Comparison of ENCODE assay signal across 17 cellular contexts in genomic region chrX:43436497-43436896, GRCh38.
A peak's percentile ranks its signal among the peaks of the same experiment; 100 is the strongest.
DNase-seq lines count a peak whose midpoint lies in the region; ATAC-seq and TF ChIP-seq lines count a peak whose summit lies in the region.
"Had no signal": no experiment of that assay in that cellular context is flagged by ENCODE, and none has a peak within 500 bp of the region (broad histone marks: within the 10 kb centered on the region; RNA-seq: fewer than 3 reads in every experiment).

No MANE protein-coding gene starts in this region.

- H3K9ac ChIP-seq in BLaER1 (no peak overlapping the region), DND-41 (ENCODE audit: low read depth, low read length) (no peak overlapping the region)

- DNase-seq in DND-41 (peak; percentile 53), SW480 (ENCODE audit: low spot score) (peak; percentile 26), epithelial cell of esophagus (ENCODE audit: low read depth) (peak; percentile 1), coronary artery (ENCODE audit: low spot score) (no peak), GM10248 (ENCODE audit: extremely low spot score) (no peak)
- DNase-seq in activated effector memory CD4-positive, alpha-beta T cell treated with Interleukin-2 at 50 U/mL for 16 hours: no peak
- DNase-seq: AML-193; C1 segment of cervical spinal cord; Caco-2; Calu3; CD8-positive, alpha-beta T cell; DMS79 treated with DMSO at 0.1 percent for 48 hours; EL; GDM1 had no signal

- H4K20me1 ChIP-seq in BLaER1 (peaks cover 7% of the 10 kb centered on the region; the same call in 1 of the 2 replicates), DND-41 (ENCODE audit: insufficient read depth, low read length) (no peaks in the 10 kb centered on the region)

- no peaks in the 10 kb centered on the region; the same call in 1 of the 2 replicates for H3K9me3 ChIP-seq in BLaER1
- no peaks in the 10 kb centered on the region for H3K9me3 ChIP-seq in DND-41 (ENCODE audit: insufficient read depth, low read length, severe bottlenecking)
- H3K9me3 ChIP-seq: A549, Caco-2 had no signal

- peak; percentile 98 for ATAC-seq in DND-41 (ENCODE audit: insufficient read depth, low read depth)
- ATAC-seq: A549; CD8-positive, alpha-beta T cell had no signal

- POLR2A ChIA-PET in GM10248 (lab: Yijun Ruan, JAX): no interaction called here

- H3K27ac ChIP-seq in BLaER1 (no peak overlapping the region), DND-41 (ENCODE audit: low read length) (no peak overlapping the region), coronary artery (no peak overlapping the region)
- H3K27ac ChIP-seq: 22Rv1, A549 had no signal

- H3K79me2 ChIP-seq in DND-41 (ENCODE audit: insufficient read depth, low read length): no peaks in the 10 kb centered on the region

- 0 out of 2 replicates have a peak overlapping the region, but pooled peaks have one; percentile 8 for H3K4me2 ChIP-seq in BLaER1
- H3K4me2 ChIP-seq in DND-41 (ENCODE audit: insufficient read depth, low read length): peak overlapping the region; percentile 33
- H3K4me2 ChIP-seq: A549 had no signal

- TF ChIP-seq CTCF in DND-41 (IDR thresholded peaks at IDR 0.05; ENCODE audit: borderline replicate concordance, extremely low read depth, low read length, poor library complexity, severe bottlenecking): no peak
- TF ChIP-seq CTCF in epithelial cell of esophagus (IDR thresholded peaks at IDR 0.05; ENCODE audit: insufficient read depth, low read depth, low read length, missing control alignments): no peak
- no peak for TF ChIP-seq CTCF in coronary artery (IDR thresholded peaks at IDR 0.05)
- TF ChIP-seq CTCF in GM10248 (IDR thresholded peaks at IDR 0.05; ENCODE audit: control extremely low read depth, extremely low read depth, low read depth, missing control alignments): no peak

- CTCF ChIA-PET in GM10248 (lab: Yijun Ruan, JAX): no interaction called here

- H2AFZ ChIP-seq in DND-41 (ENCODE audit: low read depth, low read length): no peak overlapping the region

- no peak overlapping the region for H3K4me3 ChIP-seq in BLaER1
- H3K4me3 ChIP-seq in DND-41 (ENCODE audit: low read depth in 1 of 2, low read length in 2 of 2): no peak overlapping the region
- no peak overlapping the region for H3K4me3 ChIP-seq in epithelial cell of esophagus (ENCODE audit: low read length)
- H3K4me3 ChIP-seq in coronary artery: no peak overlapping the region
- H3K4me3 ChIP-seq: A549 had no signal

- H3K4me1 ChIP-seq in BLaER1: peaks cover 7% of the 10 kb centered on the region
- H3K4me1 ChIP-seq in DND-41 (ENCODE audit: insufficient read depth, low read length): peaks cover 14% of the 10 kb centered on the region
- H3K4me1 ChIP-seq: A549, Caco-2 had no signal

- peaks cover 82% of the 10 kb centered on the region for H3K27me3 ChIP-seq in BLaER1
- H3K27me3 ChIP-seq in DND-41 (ENCODE audit: insufficient read depth, low read length, poor library complexity): no peaks in the 10 kb centered on the region

- H3K36me3 ChIP-seq in BLaER1 (no peaks in the 10 kb centered on the region), DND-41 (ENCODE audit: insufficient read depth, low read length) (no peaks in the 10 kb centered on the region)

Comparison
In these comparisons a context has a peak if more than half of its experiments do, and no peak if none do; other contexts are left out.
1. DNase-seq: peak in DND-41 (single experiment), SW480 (single experiment) and epithelial cell of esophagus (single experiment); none in coronary artery (single experiment), activated effector memory CD4-positive, alpha-beta T cell treated with Interleukin-2 at 50 U/mL for 16 hours (single experiment) and GM10248 (single experiment).